Comparison of ENCODE assay signal across 9 cellular contexts in genomic region chr15:60396560-60396963, GRCh38. TPM values are rescaled to one million over a fixed set of nuclear protein-coding genes. Genes with fewer than 3 reads are reported as not detected.
DNase-seq lines count a peak whose midpoint lies in the region; ATAC-seq and TF ChIP-seq lines count a peak whose summit lies in the region.
"Had no signal": no experiment of that assay in that cellular context is flagged by ENCODE, and none has a peak within 500 bp of the region (broad histone marks: within the 10 kb centered on the region; RNA-seq: fewer than 3 reads in every experiment).

No MANE protein-coding gene starts in this region.

- H3K36me3 ChIP-seq in iPS-20b (ENCODE audit: insufficient read depth, low read depth, low read length): peaks cover 15% of the 10 kb centered on the region; the same call in 1 of the 2 replicates
- no peaks in the 10 kb centered on the region for H3K36me3 ChIP-seq in testis (ENCODE audit: low read depth, missing control alignments)

- H3K27me3 ChIP-seq in iPS-20b (ENCODE audit: insufficient read depth, low read length) (peaks cover 30% of the 10 kb centered on the region; the same call in 1 of the 2 replicates), testis (no peaks in the 10 kb centered on the region)

- no peaks in the 10 kb centered on the region for H3K9me3 ChIP-seq in iPS-20b (ENCODE audit: insufficient read depth, low read depth, low read length)
- no peaks in the 10 kb centered on the region for H3K9me3 ChIP-seq in testis

- H3K4me3 Mint-ChIP-seq in T-helper 1 cell treated with Interleukin-12 subunit alpha and Interleukin-12 subunit beta and Interleukin-4 antibody, amounts not matched to agents 30 μg/mL and 1 μg/mL, for 36 hours: peak overlapping the region; percentile 94
- H3K4me3 Mint-ChIP-seq in activated naive CD8-positive, alpha-beta T cell: peak overlapping the region; percentile 90

- intact Hi-C loops in testis (cut with DNase I; ENCODE audit: low total_unique reads): no loop called here

- no peak overlapping the region for H3K9ac ChIP-seq in iPS-20b (ENCODE audit: low read depth, low read length)

- 15 to 27% methylated on average over 5 of the region's 5 CpGs for WGBS in testis, 2 donors

- peaks cover 44% of the 10 kb centered on the region for H3K36me3 Mint-ChIP-seq in T-helper 1 cell treated with Interleukin-12 subunit alpha and Interleukin-12 subunit beta and Interleukin-4 antibody, amounts not matched to agents 30 μg/mL and 1 μg/mL, for 36 hours (ENCODE audit: low read depth)
- H3K36me3 Mint-ChIP-seq in activated naive CD8-positive, alpha-beta T cell: no peaks in the 10 kb centered on the region

- H3K4me1 ChIP-seq in iPS-20b (ENCODE audit: insufficient read depth, low read length): peaks cover 36% of the 10 kb centered on the region
- peaks cover 33% of the 10 kb centered on the region for H3K4me1 ChIP-seq in testis

- no peak for DNase-seq in T-helper 1 cell
- DNase-seq in testis: no peak
- no peak for DNase-seq in NCI-H526 treated with DMSO at 0.1 percent for 48 hours (lab: John Stamatoyannopoulos, UW)
- no peak for DNase-seq in activated CD8-positive, alpha-beta memory T cell treated with anti-CD3 and anti-CD28 coated beads, Interleukin-2, amount 50 U/mL, for 4 hours

- peak overlapping the region; percentile 94 for H3K27ac Mint-ChIP-seq in T-helper 1 cell treated with Interleukin-12 subunit alpha and Interleukin-12 subunit beta and Interleukin-4 antibody, amounts not matched to agents 30 μg/mL and 1 μg/mL, for 36 hours
- H3K27ac Mint-ChIP-seq in activated naive CD8-positive, alpha-beta T cell: no peak overlapping the region

- H3K27ac ChIP-seq in iPS-20b (ENCODE audit: low read length) (no peak overlapping the region), testis (no peak overlapping the region)
- H3K27ac ChIP-seq: 22Rv1 had no signal

- no peak for TF ChIP-seq CTCF in testis (IDR thresholded peaks at IDR 0.05)

- TF ChIP-seq POLR2A in testis (IDR thresholded peaks at IDR 0.05): no peak

- no peak for ATAC-seq in HG02884 (IDR thresholded peaks at IDR 0.05; ENCODE audit: unreplicated experiment)

- H3K4me3 ChIP-seq in iPS-20b (ENCODE audit: low read length) (peak overlapping the region; percentile 87), testis (peak overlapping the region; percentile 93 to 94)

- H3K4me1 Mint-ChIP-seq in T-helper 1 cell treated with Interleukin-12 subunit alpha and Interleukin-12 subunit beta and Interleukin-4 antibody, amounts not matched to agents 30 μg/mL and 1 μg/mL, for 36 hours (ENCODE audit: low read depth): peaks cover 58% of the 10 kb centered on the region
- peaks cover 41% of the 10 kb centered on the region for H3K4me1 Mint-ChIP-seq in activated naive CD8-positive, alpha-beta T cell (ENCODE audit: low read depth)

- peaks cover 4% of the 10 kb centered on the region for H3K27me3 Mint-ChIP-seq in T-helper 1 cell treated with Interleukin-12 subunit alpha and Interleukin-12 subunit beta and Interleukin-4 antibody, amounts not matched to agents 30 μg/mL and 1 μg/mL, for 36 hours (ENCODE audit: low read depth)
- no peaks in the 10 kb centered on the region for H3K27me3 Mint-ChIP-seq in activated naive CD8-positive, alpha-beta T cell

- no peaks in the 10 kb centered on the region for H3K9me3 Mint-ChIP-seq in T-helper 1 cell treated with Interleukin-12 subunit alpha and Interleukin-12 subunit beta and Interleukin-4 antibody, amounts not matched to agents 30 μg/mL and 1 μg/mL, for 36 hours
- no peaks in the 10 kb centered on the region for H3K9me3 Mint-ChIP-seq in activated naive CD8-positive, alpha-beta T cell (ENCODE audit: low read depth)

RNA-seq across cellular contexts. Expression of gene ANXA2, which starts 1.2 kb away (rescaled TPM):
- total RNA-seq in testis: 100 to 1,000 TPM; 199 to 226 TPM
- 388 TPM for polyA plus RNA-seq in testis (ENCODE audit: insufficient read depth, low read depth, low replicate concordance)
